Comparison of ENCODE assay signal across 15 cellular contexts in the genomic region with DNA sequence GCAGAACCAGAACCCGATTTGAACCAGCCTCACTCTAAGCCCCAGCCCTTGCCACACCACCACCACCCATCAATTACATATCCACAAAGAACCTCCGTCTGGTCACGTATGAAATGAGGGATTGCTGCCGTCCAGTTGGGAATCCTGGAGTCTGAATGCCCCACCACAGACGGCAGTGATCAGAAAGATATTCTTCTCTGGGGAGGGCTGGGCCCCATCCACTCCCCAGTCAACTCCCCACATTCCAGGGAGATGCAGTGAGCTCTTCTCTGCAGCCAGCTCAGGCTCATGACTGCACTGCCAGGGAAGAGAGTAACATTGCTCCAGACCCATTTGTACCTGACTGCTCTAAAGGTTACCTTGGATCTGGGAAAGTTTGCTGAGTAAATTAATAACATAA.
"Had no signal": no experiment of that assay in that cellular context is flagged by ENCODE, and none has a peak within 500 bp of the region (broad histone marks: within the 10 kb centered on the region; RNA-seq: fewer than 3 reads in every experiment).

No MANE protein-coding gene starts in this region.

- H3K36me3 ChIP-seq: thoracic aorta had no signal

- H3K27ac ChIP-seq: thoracic aorta had no signal

- H3K4me3 ChIP-seq: thoracic aorta had no signal

- H3K9me3 Mint-ChIP-seq: activated CD4-positive, alpha-beta memory T cell treated with anti-CD3 and anti-CD28 coated beads, Interleukin-2, amount 10 ng/mL, durations not matched to agents 7 days and 5 days; activated naive CD4-positive, alpha-beta T cell treated with anti-CD3 and anti-CD28 coated beads, Interleukin-2, amount 10 ng/mL, durations not matched to agents 7 days and 5 days; brain; central memory CD8-positive, alpha-beta T cell; natural killer cell; stimulated activated naive CD8-positive, alpha-beta T cell treated with anti-CD3 and anti-CD28 coated beads, Interleukin-15, Interleukin-2, amounts not matched to agents 100 ng/mL and 50 ng/mL, for 24 hours; T-helper 2 cell treated with Interferon-gamma antibody and Interleukin-4, amounts not matched to agents 5 μg/mL and 100 μg/mL, for 36 hours had no signal

- H3K27ac Mint-ChIP-seq: activated CD4-positive, alpha-beta memory T cell treated with anti-CD3 and anti-CD28 coated beads, Interleukin-2, amount 10 ng/mL, durations not matched to agents 7 days and 5 days; activated naive CD4-positive, alpha-beta T cell treated with anti-CD3 and anti-CD28 coated beads, Interleukin-2, amount 10 ng/mL, durations not matched to agents 7 days and 5 days; natural killer cell; stimulated activated naive CD8-positive, alpha-beta T cell treated with anti-CD3 and anti-CD28 coated beads, Interleukin-15, Interleukin-2, amounts not matched to agents 100 ng/mL and 50 ng/mL, for 24 hours; T-helper 2 cell treated with Interferon-gamma antibody and Interleukin-4, amounts not matched to agents 5 μg/mL and 100 μg/mL, for 36 hours had no signal

- H3K27me3 Mint-ChIP-seq: activated CD4-positive, alpha-beta memory T cell treated with anti-CD3 and anti-CD28 coated beads, Interleukin-2, amount 10 ng/mL, durations not matched to agents 7 days and 5 days; activated naive CD4-positive, alpha-beta T cell treated with anti-CD3 and anti-CD28 coated beads, Interleukin-2, amount 10 ng/mL, durations not matched to agents 7 days and 5 days; brain; central memory CD8-positive, alpha-beta T cell; stimulated activated naive CD8-positive, alpha-beta T cell treated with anti-CD3 and anti-CD28 coated beads, Interleukin-15, Interleukin-2, amounts not matched to agents 100 ng/mL and 50 ng/mL, for 24 hours had no signal

- DNase-seq: activated CD4-positive, alpha-beta memory T cell treated with anti-CD3 and anti-CD28 coated beads, Interleukin-2, amount 10 ng/mL, durations not matched to agents 7 days and 5 days; activated CD4-positive, alpha-beta T cell treated with anti-CD3 and anti-CD28 coated beads for 1 hour; activated naive CD4-positive, alpha-beta T cell treated with anti-CD3 and anti-CD28 coated beads, Interleukin-2, amount 10 ng/mL, durations not matched to agents 7 days and 5 days; amniotic stem cell; cortex of kidney; effector memory CD4-positive, alpha-beta T cell; left colon; natural killer cell; stimulated activated CD4-positive, alpha-beta T cell treated with anti-CD3 and anti-CD28 coated beads, Interleukin-15, amount 100 ng/mL, for 24 hours; stimulated activated CD4-positive, alpha-beta T cell treated with anti-CD3 and anti-CD28 coated beads, Interleukin-4, amount 100 ng/mL, for 24 hours had no signal

- ATAC-seq: left colon, natural killer cell had no signal

- H3K36me3 Mint-ChIP-seq: natural killer cell had no signal

- H3K9me3 ChIP-seq: thoracic aorta had no signal

- H3K4me3 Mint-ChIP-seq: activated CD4-positive, alpha-beta memory T cell treated with anti-CD3 and anti-CD28 coated beads, Interleukin-2, amount 10 ng/mL, durations not matched to agents 7 days and 5 days; activated naive CD4-positive, alpha-beta T cell treated with anti-CD3 and anti-CD28 coated beads, Interleukin-2, amount 10 ng/mL, durations not matched to agents 7 days and 5 days; brain; central memory CD8-positive, alpha-beta T cell; natural killer cell; stimulated activated naive CD8-positive, alpha-beta T cell treated with anti-CD3 and anti-CD28 coated beads, Interleukin-15, Interleukin-2, amounts not matched to agents 100 ng/mL and 50 ng/mL, for 24 hours; T-helper 2 cell treated with Interferon-gamma antibody and Interleukin-4, amounts not matched to agents 5 μg/mL and 100 μg/mL, for 36 hours had no signal
